8 cellular contexts compared by ENCODE assay signal in the genomic region with DNA sequence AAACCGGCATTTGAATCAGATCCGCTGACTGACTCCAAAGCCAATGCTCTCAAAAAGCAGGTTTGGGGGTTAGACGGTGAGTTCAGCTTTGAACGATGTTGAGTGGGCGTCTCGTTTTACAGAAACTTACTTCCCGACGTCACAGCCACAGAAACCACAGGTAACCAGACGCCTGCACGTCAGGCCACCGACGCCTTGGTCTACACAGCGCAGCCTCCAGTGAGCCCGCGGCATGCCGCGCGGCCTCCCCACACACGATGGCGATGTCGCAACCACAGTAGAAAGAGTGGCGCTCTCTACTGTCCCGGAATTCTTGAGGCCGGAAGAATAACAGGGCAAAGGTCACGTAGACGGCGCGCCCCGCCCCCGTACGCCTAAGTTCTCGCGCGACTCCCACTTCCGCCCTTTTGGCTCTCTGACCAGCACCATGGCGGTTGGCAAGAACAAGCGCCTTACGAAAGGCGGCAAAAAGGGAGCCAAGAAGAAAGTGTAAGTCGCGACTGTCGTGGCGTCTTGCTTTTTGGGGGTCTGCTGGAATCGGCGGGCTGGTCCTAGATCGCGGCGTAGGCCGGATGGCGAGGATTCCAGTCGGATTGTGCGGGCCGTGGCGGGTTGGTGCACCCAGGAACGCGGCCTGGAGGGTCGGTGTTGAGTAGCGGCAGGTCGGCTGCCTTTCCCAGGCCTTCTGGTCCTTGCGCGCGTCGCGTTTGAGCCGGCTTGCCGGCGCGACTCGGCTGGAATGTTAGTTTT. TPM values are rescaled to one million over a fixed set of nuclear protein-coding genes. Genes with fewer than 3 reads are reported as not detected.
DNase-seq lines count a peak whose midpoint lies in the region; ATAC-seq, FAIRE-seq and TF ChIP-seq lines count a peak whose summit lies in the region.

RPS3A (plus strand) TSS at position 403 of the 750 bp plus-strand sequence; CDS start at position 428, 25 bp downstream.

- H3K27me3 Mint-ChIP-seq in T-helper 1 cell treated with Interleukin-12 subunit alpha and Interleukin-12 subunit beta and Interleukin-4 antibody, amounts not matched to agents 30 μg/mL and 1 μg/mL, for 36 hours (ENCODE audit: low read depth): no peaks in the 10 kb centered on the region

- H3K4me3 ChIP-seq in vagina: peak within 1 kb of the TSS; percentile 93 to 96

- DNase-seq in GM12892 (ENCODE audit: insufficient read length): peak; percentile 74
- DNase-seq in NCI-H146 treated with DMSO at 0.1 percent for 48 hours (lab: John Stamatoyannopoulos, UW; ENCODE audit: unreplicated experiment): peak; percentile 79
- peak; percentile 55 to 98 (median 92) for DNase-seq in amygdala (lab: John Stamatoyannopoulos, UW)
- peak; percentile 97 for DNase-seq in left ventricle myocardium superior
- peak; percentile 94 for DNase-seq in pulmonary artery endothelial cell (ENCODE audit: low read depth, low spot score)
- DNase-seq in vagina (ENCODE audit: extremely low spot score in 2 of 2): peak; percentile 98

- H3K27ac ChIP-seq in vagina: peak within 1 kb of the TSS; percentile 93

- H3K9me3 Mint-ChIP-seq in T-helper 1 cell treated with Interleukin-12 subunit alpha and Interleukin-12 subunit beta and Interleukin-4 antibody, amounts not matched to agents 30 μg/mL and 1 μg/mL, for 36 hours: no peaks in the 10 kb centered on the region

- H3K36me3 Mint-ChIP-seq in T-helper 1 cell treated with Interleukin-12 subunit alpha and Interleukin-12 subunit beta and Interleukin-4 antibody, amounts not matched to agents 30 μg/mL and 1 μg/mL, for 36 hours (ENCODE audit: low read depth): peaks cover 37% of the 10 kb centered on the region

- intact Hi-C loops in left ventricle myocardium superior (cut with micrococcal nuclease) (no loop called here), vagina (cut with DNase I) (no loop called here)

- peak within 1 kb of the TSS; percentile 97 for H3K27ac Mint-ChIP-seq in T-helper 1 cell treated with Interleukin-12 subunit alpha and Interleukin-12 subunit beta and Interleukin-4 antibody, amounts not matched to agents 30 μg/mL and 1 μg/mL, for 36 hours

- peak; percentile 98 for FAIRE-seq in GM12892 (lab: Jason Lieb, UNC)

- TF ChIP-seq CTCF in vagina (IDR thresholded peaks at IDR 0.05): peak; percentile 68 to 83 (median 80)

- H3K36me3 ChIP-seq in vagina: peaks cover 0 to 33% of the 10 kb centered on the region in 2 donors

- peak; percentile 99 for TF ChIP-seq POLR2A in GM12892 (IDR thresholded peaks at IDR 0.05; ENCODE audit: low read depth, low read length)
- peak in 1 of 2 donors; percentile 65 for TF ChIP-seq POLR2A in vagina (IDR thresholded peaks at IDR 0.05)

- H3K4me3 Mint-ChIP-seq in T-helper 1 cell treated with Interleukin-12 subunit alpha and Interleukin-12 subunit beta and Interleukin-4 antibody, amounts not matched to agents 30 μg/mL and 1 μg/mL, for 36 hours: peak within 1 kb of the TSS; percentile 96

- peak; percentile 93 for ATAC-seq in HG02870 (IDR thresholded peaks at IDR 0.05; ENCODE audit: unreplicated experiment)
- ATAC-seq in left ventricle myocardium superior: peak; percentile 97

- no peaks in the 10 kb centered on the region for H3K9me3 ChIP-seq in vagina

- peaks cover 26% of the 10 kb centered on the region for H3K4me1 ChIP-seq in vagina

- no peaks in the 10 kb centered on the region for H3K27me3 ChIP-seq in vagina

- H3K4me1 Mint-ChIP-seq in T-helper 1 cell treated with Interleukin-12 subunit alpha and Interleukin-12 subunit beta and Interleukin-4 antibody, amounts not matched to agents 30 μg/mL and 1 μg/mL, for 36 hours (ENCODE audit: low read depth): peaks cover 45% of the 10 kb centered on the region

RNA-seq across cellular contexts. Expression of gene RPS3A, which starts in this region (rescaled TPM):
- 6,954 TPM for polyA plus RNA-seq in GM12892 (2012; ENCODE audit: missing spikeins)
- total RNA-seq in left ventricle myocardium superior: 940 TPM
- total RNA-seq in pulmonary artery endothelial cell: 1,655 and 2,296 TPM in 2 replicates
- 2,695 TPM for total RNA-seq in vagina

Comparison
In these comparisons a context has a peak if more than half of its experiments do, and no peak if none do; other contexts are left out.
1. Peak in every context shown above with its lines: DNase-seq, ATAC-seq, H3K4me3 ChIP-seq and H3K27ac ChIP-seq.